Comparison of ENCODE assay signal across 8 cellular contexts in the genomic region with DNA sequence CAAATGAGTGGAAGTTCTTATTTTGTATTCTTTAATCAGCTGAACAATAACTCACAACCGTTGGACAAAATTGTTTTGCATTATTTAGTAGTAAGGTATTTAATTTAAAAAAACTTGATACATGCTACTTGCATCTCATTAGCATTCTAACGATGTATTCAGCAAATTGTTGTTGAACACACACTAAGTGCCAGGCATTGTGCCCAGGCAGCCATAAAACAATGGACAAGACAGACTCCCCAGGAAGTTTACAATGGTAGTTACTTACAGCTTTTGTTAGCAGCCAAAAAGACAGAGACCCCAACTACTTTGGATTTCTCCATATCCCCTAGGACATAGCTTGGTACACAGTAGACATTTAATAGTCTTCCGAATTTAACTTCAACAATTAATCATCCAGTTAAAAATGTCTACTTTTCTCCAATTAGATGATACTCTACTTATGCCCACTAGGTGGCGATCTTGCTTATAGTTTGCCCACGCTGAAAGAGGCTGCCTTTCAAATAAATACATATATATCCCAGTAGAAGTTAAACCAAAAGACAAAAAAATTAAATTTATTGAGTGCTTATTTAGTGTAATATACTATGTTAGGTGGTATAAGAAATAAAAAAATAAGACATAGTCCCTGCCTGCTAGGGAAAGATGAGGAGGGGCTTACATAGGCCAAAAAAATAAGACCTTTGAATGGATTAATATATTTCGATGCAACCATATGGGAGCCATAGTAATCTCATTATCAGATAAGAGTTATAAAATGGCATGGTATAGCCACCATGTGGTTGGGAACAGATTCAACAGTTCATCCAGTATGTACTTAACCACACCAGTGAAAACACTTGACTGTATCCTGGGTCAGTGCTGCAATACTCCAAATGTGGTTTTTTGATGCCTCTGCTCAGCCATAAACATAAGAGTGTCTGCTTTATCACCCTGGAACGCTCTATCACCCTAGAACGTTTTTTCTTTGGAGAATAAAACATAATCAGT. TPM values are rescaled to one million over a fixed set of nuclear protein-coding genes. Genes with fewer than 3 reads are reported as not detected.
DNase-seq lines count a peak whose midpoint lies in the region; ATAC-seq and TF ChIP-seq lines count a peak whose summit lies in the region.

No MANE protein-coding gene starts in this region.

- no peaks in the 10 kb centered on the region; a peak in 1 of 22 replicates for H3K36me3 ChIP-seq in BLaER1 treated with 17β-estradiol and CSF1 and Interleukin-3, amounts not matched to agents 10 nM and 100 nM
- no peaks in the 10 kb centered on the region for H3K36me3 ChIP-seq in hepatocyte (replicated peaks; ENCODE audit: insufficient read depth, low read depth)

- intact Hi-C loops in activated T-helper 1 cell treated with anti-CD3 and anti-CD28 coated beads, Interleukin-12 subunit alpha, Interleukin-12 subunit beta, Interleukin-2, Interleukin-4 antibody, amounts not matched to agents 30 ng/mL and 10 ng/mL and 1 ng/mL, durations not matched to agents 14 hours and 24 hours and 36 hours (cut with micrococcal nuclease): loop anchor here (1.0 to 5.0 kb wide), 9 partner anchors 46 to 1131 kb away; a partner anchor contains a TSS

- H3K27ac Mint-ChIP-seq in activated T-helper 17 cell treated with anti-CD3 and anti-CD28 coated beads, Interleukin-2, amount 50 U/mL, for 72 hours: no peak overlapping the region
- H3K27ac Mint-ChIP-seq in stimulated activated naive B cell treated with anti-CD40 and anti-IgM and Interleukin-4, amounts not matched to agents 10 μg/mL and 1 μg/mL and 100 μg/mL, for 72 hours: no peak overlapping the region
- H3K27ac Mint-ChIP-seq in activated T-helper 1 cell treated with anti-CD3 and anti-CD28 coated beads, Interleukin-12 subunit alpha, Interleukin-12 subunit beta, Interleukin-2, Interleukin-4 antibody, amounts not matched to agents 30 ng/mL and 10 ng/mL and 1 ng/mL, durations not matched to agents 14 hours and 24 hours and 36 hours: no peak overlapping the region

- H3K27me3 ChIP-seq in BLaER1 treated with 17β-estradiol and CSF1 and Interleukin-3, amounts not matched to agents 10 nM and 100 nM: no peaks in the 10 kb centered on the region
- peaks cover 3% of the 10 kb centered on the region for H3K27me3 ChIP-seq in hepatocyte

- in situ Hi-C loops in GM13976 (cut with MboI; ENCODE audit: low sequenced_read_pairs, unreplicated experiment): loop anchor here (10.0 to 25.0 kb wide), 4 partner anchors 196 to 649 kb away; no protein-coding TSS in a partner anchor

- peaks cover 4% of the 10 kb centered on the region for H3K36me3 Mint-ChIP-seq in activated T-helper 17 cell treated with anti-CD3 and anti-CD28 coated beads, Interleukin-2, amount 50 U/mL, for 72 hours (ENCODE audit: low read depth)
- H3K36me3 Mint-ChIP-seq in stimulated activated naive B cell treated with anti-CD40 and anti-IgM and Interleukin-4, amounts not matched to agents 10 μg/mL and 1 μg/mL and 100 μg/mL, for 72 hours: no peaks in the 10 kb centered on the region
- H3K36me3 Mint-ChIP-seq in activated T-helper 1 cell treated with anti-CD3 and anti-CD28 coated beads, Interleukin-12 subunit alpha, Interleukin-12 subunit beta, Interleukin-2, Interleukin-4 antibody, amounts not matched to agents 30 ng/mL and 10 ng/mL and 1 ng/mL, durations not matched to agents 14 hours and 24 hours and 36 hours (ENCODE audit: low read depth): no peaks in the 10 kb centered on the region

- H3K4me2 ChIP-seq in BLaER1 treated with 17β-estradiol and CSF1 and Interleukin-3, amounts not matched to agents 10 nM and 100 nM: peak overlapping the region; percentile 29 to 99 (median 92); a peak in 20 of 22 replicates
- H3K4me2 ChIP-seq in hepatocyte: no peak overlapping the region

- H3K9me3 ChIP-seq in BLaER1 treated with 17β-estradiol and CSF1 and Interleukin-3, amounts not matched to agents 10 nM and 100 nM (replicated peaks in 1 of 11): no peaks in the 10 kb centered on the region
- no peaks in the 10 kb centered on the region for H3K9me3 ChIP-seq in hepatocyte (ENCODE audit: low read depth)

- 33% methylated on average over 8 of the region's 8 CpGs for WGBS in hepatocyte (ENCODE audit: low lambda C conversion rate, missing lambda C conversion rate)

- peaks cover 0 to 26% (median 8%) of the 10 kb centered on the region in 11 experiments; a peak in 12 of 22 replicates for H4K20me1 ChIP-seq in BLaER1 treated with 17β-estradiol and CSF1 and Interleukin-3, amounts not matched to agents 10 nM and 100 nM
- H4K20me1 ChIP-seq in hepatocyte (ENCODE audit: insufficient read depth, poor library complexity, severe bottlenecking): no peaks in the 10 kb centered on the region

- no peaks in the 10 kb centered on the region for H3K9me2 ChIP-seq in hepatocyte (replicated peaks; ENCODE audit: insufficient read depth)

- ATAC-seq in activated T-helper 17 cell treated with anti-CD3 and anti-CD28 coated beads, Interleukin-2, amount 50 U/mL, for 72 hours (replicated peaks): peak; percentile 47
- ATAC-seq in stimulated activated naive B cell treated with anti-CD40 and anti-IgM and Interleukin-4, amounts not matched to agents 10 μg/mL and 1 μg/mL and 100 μg/mL, for 72 hours (replicated peaks): peak; percentile 24 to 25
- ATAC-seq in GM19324 (IDR thresholded peaks at IDR 0.05; ENCODE audit: low FRiP score, unreplicated experiment): no peak

- no peaks in the 10 kb centered on the region for H3K4me1 Mint-ChIP-seq in activated T-helper 17 cell treated with anti-CD3 and anti-CD28 coated beads, Interleukin-2, amount 50 U/mL, for 72 hours
- peaks cover 12% of the 10 kb centered on the region in 2 donors for H3K4me1 Mint-ChIP-seq in stimulated activated naive B cell treated with anti-CD40 and anti-IgM and Interleukin-4, amounts not matched to agents 10 μg/mL and 1 μg/mL and 100 μg/mL, for 72 hours
- peaks cover 15% of the 10 kb centered on the region for H3K4me1 Mint-ChIP-seq in activated T-helper 1 cell treated with anti-CD3 and anti-CD28 coated beads, Interleukin-12 subunit alpha, Interleukin-12 subunit beta, Interleukin-2, Interleukin-4 antibody, amounts not matched to agents 30 ng/mL and 10 ng/mL and 1 ng/mL, durations not matched to agents 14 hours and 24 hours and 36 hours (ENCODE audit: low read depth)

- H3K79me2 ChIP-seq in hepatocyte: no peaks in the 10 kb centered on the region

- peaks cover 38% of the 10 kb centered on the region for H3K27me3 Mint-ChIP-seq in activated T-helper 17 cell treated with anti-CD3 and anti-CD28 coated beads, Interleukin-2, amount 50 U/mL, for 72 hours
- peaks cover 38 to 44% of the 10 kb centered on the region in 2 donors for H3K27me3 Mint-ChIP-seq in stimulated activated naive B cell treated with anti-CD40 and anti-IgM and Interleukin-4, amounts not matched to agents 10 μg/mL and 1 μg/mL and 100 μg/mL, for 72 hours
- H3K27me3 Mint-ChIP-seq in activated T-helper 1 cell treated with anti-CD3 and anti-CD28 coated beads, Interleukin-12 subunit alpha, Interleukin-12 subunit beta, Interleukin-2, Interleukin-4 antibody, amounts not matched to agents 30 ng/mL and 10 ng/mL and 1 ng/mL, durations not matched to agents 14 hours and 24 hours and 36 hours (ENCODE audit: insufficient read depth): peaks cover 44% of the 10 kb centered on the region

- H3K4me3 ChIP-seq in BLaER1 treated with 17β-estradiol and CSF1 and Interleukin-3, amounts not matched to agents 10 nM and 100 nM: no peak overlapping the region
- no peak overlapping the region for H3K4me3 ChIP-seq in hepatocyte

- peak; percentile 55 for TF ChIP-seq CTCF in GM13976 (IDR thresholded peaks at IDR 0.05; ENCODE audit: borderline replicate concordance, control extremely low read depth, extremely low read depth, insufficient read depth, missing control alignments)
- peak; percentile 86 for TF ChIP-seq CTCF in hepatocyte (IDR thresholded peaks at IDR 0.05; ENCODE audit: poor library complexity)

- 0 out of 22 replicates have a peak overlapping the region, but pooled peaks of 1 of the 11 experiments have one; percentile 7 for H3K9ac ChIP-seq in BLaER1 treated with 17β-estradiol and CSF1 and Interleukin-3, amounts not matched to agents 10 nM and 100 nM

- peaks cover 28 to 38% (median 31%) of the 10 kb centered on the region in 10 experiments for H3K4me1 ChIP-seq in BLaER1 treated with 17β-estradiol and CSF1 and Interleukin-3, amounts not matched to agents 10 nM and 100 nM
- peaks cover 5% of the 10 kb centered on the region for H3K4me1 ChIP-seq in hepatocyte (ENCODE audit: insufficient read depth)

- no peaks in the 10 kb centered on the region for H3K9me3 Mint-ChIP-seq in activated T-helper 17 cell treated with anti-CD3 and anti-CD28 coated beads, Interleukin-2, amount 50 U/mL, for 72 hours
- H3K9me3 Mint-ChIP-seq in stimulated activated naive B cell treated with anti-CD40 and anti-IgM and Interleukin-4, amounts not matched to agents 10 μg/mL and 1 μg/mL and 100 μg/mL, for 72 hours: no peaks in the 10 kb centered on the region
- H3K9me3 Mint-ChIP-seq in activated T-helper 1 cell treated with anti-CD3 and anti-CD28 coated beads, Interleukin-12 subunit alpha, Interleukin-12 subunit beta, Interleukin-2, Interleukin-4 antibody, amounts not matched to agents 30 ng/mL and 10 ng/mL and 1 ng/mL, durations not matched to agents 14 hours and 24 hours and 36 hours: no peaks in the 10 kb centered on the region

- no peak overlapping the region for H2AFZ ChIP-seq in hepatocyte

- no peak overlapping the region for H3K4me3 Mint-ChIP-seq in activated T-helper 17 cell treated with anti-CD3 and anti-CD28 coated beads, Interleukin-2, amount 50 U/mL, for 72 hours
- no peak overlapping the region for H3K4me3 Mint-ChIP-seq in stimulated activated naive B cell treated with anti-CD40 and anti-IgM and Interleukin-4, amounts not matched to agents 10 μg/mL and 1 μg/mL and 100 μg/mL, for 72 hours
- H3K4me3 Mint-ChIP-seq in activated T-helper 1 cell treated with anti-CD3 and anti-CD28 coated beads, Interleukin-12 subunit alpha, Interleukin-12 subunit beta, Interleukin-2, Interleukin-4 antibody, amounts not matched to agents 30 ng/mL and 10 ng/mL and 1 ng/mL, durations not matched to agents 14 hours and 24 hours and 36 hours: no peak overlapping the region

- DNase-seq in GM13976 (ENCODE audit: low spot score) (peak; percentile 57), NCI-H2196 (lab: John Stamatoyannopoulos, UW; ENCODE audit: unreplicated experiment) (peak; percentile 65), hepatocyte (ENCODE audit: low spot score) (peak; percentile 81)
- no peak for DNase-seq in stimulated activated naive B cell treated with anti-CD40 and anti-IgM and Interleukin-4, amounts not matched to agents 10 μg/mL and 1 μg/mL and 100 μg/mL, for 72 hours
- no peak for DNase-seq in activated T-helper 1 cell treated with anti-CD3 and anti-CD28 coated beads, Interleukin-12 subunit alpha, Interleukin-12 subunit beta, Interleukin-2, Interleukin-4 antibody, amounts not matched to agents 30 ng/mL and 10 ng/mL and 1 ng/mL, durations not matched to agents 14 hours and 24 hours and 36 hours (ENCODE audit: low spot score)

- H3K27ac ChIP-seq in BLaER1 treated with 17β-estradiol and CSF1 and Interleukin-3, amounts not matched to agents 10 nM and 100 nM: peak overlapping the region in 4 of 11 experiments; percentile 1 to 30 (median 20); a peak in 2 of 22 replicates
- no peak overlapping the region for H3K27ac ChIP-seq in hepatocyte

RNA-seq across cellular contexts. Expression of a gene that starts 2.1 kb away (rescaled TPM):
- total RNA-seq in activated T-helper 17 cell treated with anti-CD3 and anti-CD28 coated beads, Interleukin-2, amount 50 U/mL, for 72 hours: under 1 TPM; 0.21 to 0.48 TPM
- total RNA-seq in hepatocyte: 12.4 and 13.5 TPM in 2 replicates
- polyA plus RNA-seq in hepatocyte: 29.0 and 34.8 TPM in 2 replicates
- 0.34 and 0.73 TPM in 2 replicates for total RNA-seq in activated T-helper 1 cell treated with anti-CD3 and anti-CD28 coated beads, Interleukin-12 subunit alpha, Interleukin-12 subunit beta, Interleukin-2, Interleukin-4 antibody, amounts not matched to agents 30 ng/mL and 10 ng/mL and 1 ng/mL, durations not matched to agents 14 hours and 24 hours and 36 hours

RNA-seq across cellular contexts. Expression of a gene that starts 46.4 kb away (rescaled TPM):
- 10 to 100 TPM; 14.3 to 17.7 TPM for total RNA-seq in activated T-helper 17 cell treated with anti-CD3 and anti-CD28 coated beads, Interleukin-2, amount 50 U/mL, for 72 hours
- 20.4 and 20.8 TPM in 2 replicates for total RNA-seq in hepatocyte
- polyA plus RNA-seq in hepatocyte: 43.2 and 44.1 TPM in 2 replicates
- 24.3 and 27.6 TPM in 2 replicates for total RNA-seq in activated T-helper 1 cell treated with anti-CD3 and anti-CD28 coated beads, Interleukin-12 subunit alpha, Interleukin-12 subunit beta, Interleukin-2, Interleukin-4 antibody, amounts not matched to agents 30 ng/mL and 10 ng/mL and 1 ng/mL, durations not matched to agents 14 hours and 24 hours and 36 hours

Comparison
In these comparisons a context has a peak if more than half of its experiments do, and no peak if none do; other contexts are left out.
1. DNase-seq: peak in GM13976 (single experiment), NCI-H2196 (single experiment) and hepatocyte (single experiment); none in stimulated activated naive B cell treated with anti-CD40 and anti-IgM and Interleukin-4, amounts not matched to agents 10 μg/mL and 1 μg/mL and 100 μg/mL, for 72 hours (single experiment) and activated T-helper 1 cell treated with anti-CD3 and anti-CD28 coated beads, Interleukin-12 subunit alpha, Interleukin-12 subunit beta, Interleukin-2, Interleukin-4 antibody, amounts not matched to agents 30 ng/mL and 10 ng/mL and 1 ng/mL, durations not matched to agents 14 hours and 24 hours and 36 hours (single experiment).